Comparison of ENCODE assay signal across 20 cellular contexts in the genomic region with DNA sequence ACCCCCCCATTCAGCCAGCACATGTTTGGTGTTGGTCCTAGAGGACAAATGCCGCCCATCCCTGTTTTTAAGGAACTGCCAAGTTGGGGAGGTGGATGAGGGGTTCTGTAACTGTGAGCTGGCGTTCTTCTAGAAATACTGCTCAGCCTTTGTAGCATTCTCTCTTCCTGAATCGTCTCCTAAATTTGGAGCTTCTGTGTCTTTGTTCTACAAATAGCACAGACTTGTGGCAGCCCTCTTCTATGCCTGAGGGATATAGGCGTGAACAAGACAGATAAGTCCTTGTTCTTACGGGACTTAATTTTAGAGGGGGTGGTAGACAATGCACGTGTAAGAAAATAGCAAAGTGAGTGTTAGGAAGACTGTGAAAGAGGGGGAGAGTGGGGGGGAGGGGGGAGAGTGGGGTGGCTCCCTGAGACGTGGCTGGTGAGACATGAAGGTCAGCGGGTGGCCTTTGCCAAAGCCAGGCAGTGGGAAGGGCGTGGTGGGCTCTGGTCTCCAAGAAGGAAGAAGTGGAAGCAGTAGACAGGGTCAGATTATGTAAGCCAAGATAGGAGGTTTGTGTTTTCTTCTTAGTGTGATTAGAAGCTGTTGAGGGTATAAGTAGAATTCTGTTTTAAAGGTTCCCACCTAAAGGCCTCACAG. TPM values are rescaled to one million over a fixed set of nuclear protein-coding genes. Genes with fewer than 3 reads are reported as not detected.
DNase-seq lines count a peak whose midpoint lies in the region; ATAC-seq and TF ChIP-seq lines count a peak whose summit lies in the region.
"Had no signal": no experiment of that assay in that cellular context is flagged by ENCODE, and none has a peak within 500 bp of the region (broad histone marks: within the 10 kb centered on the region; RNA-seq: fewer than 3 reads in every experiment).

No MANE protein-coding gene starts in this region.

- H3K36me3 ChIP-seq in endodermal cell (ENCODE audit: control insufficient read depth, insufficient read depth, low read length) (peaks cover 62% of the 10 kb centered on the region), lower lobe of right lung (peaks cover 61% of the 10 kb centered on the region), trophoblast cell (ENCODE audit: control insufficient read depth in 1 of 2, insufficient read depth in 2 of 2, low read length in 2 of 2) (peaks cover 11 to 19% of the 10 kb centered on the region in 2 experiments)

- H3K18ac ChIP-seq in trophoblast cell (ENCODE audit: low read length): no peak overlapping the region

- no peak overlapping the region for H3K23ac ChIP-seq in trophoblast cell (ENCODE audit: low read length)

- no peak overlapping the region for H4K8ac ChIP-seq in trophoblast cell (ENCODE audit: low read depth, low read length)

- TF ChIP-seq CTCF in endodermal cell (conservative IDR thresholded peaks at IDR 0.05) (no peak), lower lobe of right lung (IDR thresholded peaks at IDR 0.05) (no peak)

- no peak overlapping the region for H2BK120ac ChIP-seq in trophoblast cell (ENCODE audit: insufficient read depth, low read length, poor library complexity)

- H3K36me3 Mint-ChIP-seq in endodermal cell (ENCODE audit: low read depth): peaks cover 63% of the 10 kb centered on the region
- H3K36me3 Mint-ChIP-seq in stimulated activated effector memory CD8-positive, alpha-beta T cell treated with anti-CD3 and anti-CD28 coated beads, Interleukin-12 subunit alpha, Interleukin-12 subunit beta, amount 100 ng/mL, for 72 hours: peaks cover 46% of the 10 kb centered on the region

- WGBS in endodermal cell (ENCODE audit: insufficient coverage in 1 of 2, insufficient read length in 1 of 2), 2 experiments: 88 to 95% methylated on average over 7 to 9 of the region's 9 CpGs
- WGBS in trophoblast cell (ENCODE audit: extremely low coverage, insufficient coverage, insufficient read length): no CpG with 5 or more reads among the region's 9 CpGs

- no peaks in the 10 kb centered on the region for H3K27me3 Mint-ChIP-seq in endodermal cell (ENCODE audit: insufficient read depth)
- H3K27me3 Mint-ChIP-seq: activated CD4-positive, alpha-beta T cell treated with anti-CD3 and anti-CD28 coated beads, Interleukin-2, amount 10 ng/mL, durations not matched to agents 24 days and 14 days; activated T-cell treated with anti-CD3 and anti-CD28 coated beads, Interleukin-2, amount 50 U/mL, for 24 hours; CD4-positive, CD25-positive, alpha-beta regulatory T cell had no signal

- no peak overlapping the region for H3K4me3 Mint-ChIP-seq in endodermal cell
- no peak overlapping the region for H3K4me3 Mint-ChIP-seq in stimulated activated effector memory CD8-positive, alpha-beta T cell treated with anti-CD3 and anti-CD28 coated beads, Interleukin-12 subunit alpha, Interleukin-12 subunit beta, amount 100 ng/mL, for 72 hours
- H3K4me3 Mint-ChIP-seq: activated CD4-positive, alpha-beta T cell treated with anti-CD3 and anti-CD28 coated beads, Interleukin-2, amount 10 ng/mL, durations not matched to agents 24 days and 14 days; activated T-cell treated with anti-CD3 and anti-CD28 coated beads, Interleukin-2, amount 50 U/mL, for 24 hours had no signal

- H3K4me3 ChIP-seq in endodermal cell (ENCODE audit: low read length): no peak overlapping the region
- no peak overlapping the region for H3K4me3 ChIP-seq in lower lobe of right lung
- no peak overlapping the region for H3K4me3 ChIP-seq in trophoblast cell (ENCODE audit: low read depth, low read length)
- H3K4me3 ChIP-seq: thyroid gland had no signal

- H3K4me1 ChIP-seq in endodermal cell (ENCODE audit: control insufficient read depth, insufficient read depth, low read length) (no peaks in the 10 kb centered on the region), lower lobe of right lung (peaks cover 4% of the 10 kb centered on the region), trophoblast cell (ENCODE audit: control insufficient read depth in 1 of 2, insufficient read depth in 2 of 2, low read length in 2 of 2) (no peaks in the 10 kb centered on the region)
- H3K4me1 ChIP-seq: thyroid gland had no signal

- H3K4me1 Mint-ChIP-seq in endodermal cell: no peaks in the 10 kb centered on the region
- peaks cover 22% of the 10 kb centered on the region for H3K4me1 Mint-ChIP-seq in stimulated activated effector memory CD8-positive, alpha-beta T cell treated with anti-CD3 and anti-CD28 coated beads, Interleukin-12 subunit alpha, Interleukin-12 subunit beta, amount 100 ng/mL, for 72 hours

- H2BK12ac ChIP-seq in trophoblast cell (ENCODE audit: low read length): no peak overlapping the region

- no peak for ATAC-seq in lower lobe of right lung
- no peak for ATAC-seq in stimulated activated effector memory CD8-positive, alpha-beta T cell treated with anti-CD3 and anti-CD28 coated beads, Interleukin-12 subunit alpha, Interleukin-12 subunit beta, amount 100 ng/mL, for 72 hours
- ATAC-seq: stimulated activated naive CD8-positive, alpha-beta T cell treated with anti-CD3 and anti-CD28 coated beads, Interleukin-15, Interleukin-2, amounts not matched to agents 100 U/mL and 50 U/mL, for 24 hours had no signal

- no peaks in the 10 kb centered on the region for H3K79me2 ChIP-seq in trophoblast cell (ENCODE audit: control insufficient read depth, insufficient read depth, low read length, poor library complexity)

- H3K27ac Mint-ChIP-seq in endodermal cell: no peak overlapping the region
- no peak overlapping the region for H3K27ac Mint-ChIP-seq in stimulated activated effector memory CD8-positive, alpha-beta T cell treated with anti-CD3 and anti-CD28 coated beads, Interleukin-12 subunit alpha, Interleukin-12 subunit beta, amount 100 ng/mL, for 72 hours
- H3K27ac Mint-ChIP-seq: activated CD4-positive, alpha-beta T cell treated with anti-CD3 and anti-CD28 coated beads, Interleukin-2, amount 10 ng/mL, durations not matched to agents 24 days and 14 days; activated T-cell treated with anti-CD3 and anti-CD28 coated beads, Interleukin-2, amount 50 U/mL, for 24 hours had no signal

- peaks cover 20% of the 10 kb centered on the region for H3K9me3 ChIP-seq in endodermal cell (ENCODE audit: control insufficient read depth, low read length)
- no peaks in the 10 kb centered on the region for H3K9me3 ChIP-seq in lower lobe of right lung
- no peaks in the 10 kb centered on the region for H3K9me3 ChIP-seq in trophoblast cell (ENCODE audit: insufficient read depth, low read depth, low read length)
- H3K9me3 ChIP-seq: SK-N-SH, thyroid gland had no signal

- H3K27me3 ChIP-seq in endodermal cell (ENCODE audit: control insufficient read depth, insufficient read depth, low read length, poor library complexity, severe bottlenecking): no peaks in the 10 kb centered on the region
- H3K27me3 ChIP-seq in lower lobe of right lung (ENCODE audit: low read depth): no peaks in the 10 kb centered on the region
- no peaks in the 10 kb centered on the region for H3K27me3 ChIP-seq in trophoblast cell (ENCODE audit: insufficient read depth, low read length)
- H3K27me3 ChIP-seq: thyroid gland had no signal

- H2AK5ac ChIP-seq in trophoblast cell (ENCODE audit: low read length): no peak overlapping the region

- intact Hi-C loops in lower lobe of right lung (cut with DNase I): no loop called here

- H3K27ac ChIP-seq in endodermal cell (ENCODE audit: low read depth, low read length) (peak overlapping the region; percentile 36), lower lobe of right lung (peak overlapping the region; percentile 9), trophoblast cell (ENCODE audit: low read depth, low read length) (no peak overlapping the region)
- H3K27ac ChIP-seq: 22Rv1, thyroid gland had no signal

- H3K9me3 Mint-ChIP-seq in endodermal cell: no peaks in the 10 kb centered on the region
- H3K9me3 Mint-ChIP-seq in stimulated activated effector memory CD8-positive, alpha-beta T cell treated with anti-CD3 and anti-CD28 coated beads, Interleukin-12 subunit alpha, Interleukin-12 subunit beta, amount 100 ng/mL, for 72 hours: no peaks in the 10 kb centered on the region
- H3K9me3 Mint-ChIP-seq: activated CD4-positive, alpha-beta T cell treated with anti-CD3 and anti-CD28 coated beads, Interleukin-2, amount 10 ng/mL, durations not matched to agents 24 days and 14 days; activated T-cell treated with anti-CD3 and anti-CD28 coated beads, Interleukin-2, amount 50 U/mL, for 24 hours; CD4-positive, CD25-positive, alpha-beta regulatory T cell had no signal

- H4K91ac ChIP-seq in trophoblast cell (ENCODE audit: low read depth, low read length): no peak overlapping the region

- H3K14ac ChIP-seq in trophoblast cell (ENCODE audit: low read length): no peak overlapping the region

- H2AFZ ChIP-seq in trophoblast cell (ENCODE audit: insufficient read depth, low read length, poor library complexity): no peak overlapping the region

- no peak overlapping the region for H4K12ac ChIP-seq in trophoblast cell (ENCODE audit: low read depth, low read length)

- no peak overlapping the region for H3K4me2 ChIP-seq in trophoblast cell (ENCODE audit: low read length)
- H3K4me2 ChIP-seq: SK-N-SH had no signal

- DNase-seq in SIG-M5 treated with dmso at 0.1 percent for 504 hours (lab: John Stamatoyannopoulos, UW; ENCODE audit: unreplicated experiment) (peak; percentile 29), SIG-M5 (lab: John Stamatoyannopoulos, UW) (no peak), endodermal cell (no peak), lower lobe of right lung (no peak), superior temporal gyrus (ENCODE audit: extremely low spot score) (peak; percentile 49), trophoblast cell (no peak), mesenteric fat pad (ENCODE audit: low spot score) (no peak)
- no peak for DNase-seq in stimulated activated effector memory CD8-positive, alpha-beta T cell treated with anti-CD3 and anti-CD28 coated beads, Interleukin-12 subunit alpha, Interleukin-12 subunit beta, amount 100 ng/mL, for 72 hours (ENCODE audit: low spot score in 2 of 2)
- DNase-seq: activated CD4-positive, alpha-beta T cell treated with anti-CD3 and anti-CD28 coated beads, Interleukin-2, amount 10 ng/mL, durations not matched to agents 24 days and 14 days; activated T-cell treated with anti-CD3 and anti-CD28 coated beads, Interleukin-2, amount 50 U/mL, for 24 hours; CD4-positive, CD25-positive, alpha-beta regulatory T cell; islet precursor cell; NCI-H1048; NCI-H187 treated with DMSO at 0.1 percent for 48 hours; NCI-H526 treated with DMSO at 0.1 percent for 48 hours; SK-N-SH; stimulated activated naive CD8-positive, alpha-beta T cell treated with anti-CD3 and anti-CD28 coated beads, Interleukin-15, Interleukin-2, amounts not matched to agents 100 U/mL and 50 U/mL, for 24 hours; T-helper 2 cell; thyroid gland had no signal

- H2BK5ac ChIP-seq in trophoblast cell (ENCODE audit: low read depth, low read length, poor library complexity): no peak overlapping the region

- no peak overlapping the region for H3K9ac ChIP-seq in endodermal cell (ENCODE audit: extremely low read depth, low read length, poor library complexity, severe bottlenecking)
- H3K9ac ChIP-seq in trophoblast cell (ENCODE audit: low read length): no peak overlapping the region
- H3K9ac ChIP-seq: SK-N-SH had no signal

- no peaks in the 10 kb centered on the region for H3K79me1 ChIP-seq in trophoblast cell (ENCODE audit: low read length)

- H3K4ac ChIP-seq in trophoblast cell (ENCODE audit: low read depth, low read length): no peak overlapping the region

RNA-seq across cellular contexts. Expression of a gene that starts 9.9 kb away (rescaled TPM):
- total RNA-seq in endodermal cell (10 to 100 TPM; 29.3 to 33.3 TPM), lower lobe of right lung (32.2 TPM), mesenteric fat pad (23.2 TPM)
- 22.3 TPM for polyA plus RNA-seq in endodermal cell (2013, experiment 1 of 2)
- 18.9 TPM for polyA plus RNA-seq in endodermal cell (2013, experiment 2 of 2)
- 26.3 and 27.8 TPM in 2 replicates for polyA plus RNA-seq in trophoblast cell (2013)

RNA-seq across cellular contexts. Expression of a gene that starts 10.7 kb away (rescaled TPM):
- total RNA-seq in endodermal cell (100 to 1,000 TPM; 255 to 307 TPM), lower lobe of right lung (122 TPM), mesenteric fat pad (179 TPM)
- 314 TPM for polyA plus RNA-seq in endodermal cell (2013, experiment 1 of 2)
- 252 TPM for polyA plus RNA-seq in endodermal cell (2013, experiment 2 of 2)
- 205 and 216 TPM in 2 replicates for polyA plus RNA-seq in trophoblast cell (2013)

RNA-seq across cellular contexts. Expression of a gene that starts 21.2 kb away (rescaled TPM):
- 10 to 100 TPM; 31.3 to 39.9 TPM for total RNA-seq in endodermal cell
- 32.3 TPM for polyA plus RNA-seq in endodermal cell (2013, experiment 1 of 2)
- 27.7 TPM for polyA plus RNA-seq in endodermal cell (2013, experiment 2 of 2)
- 31.6 TPM for total RNA-seq in lower lobe of right lung
- polyA plus RNA-seq in trophoblast cell (2013): 18.7 and 18.8 TPM in 2 replicates
- 32.2 TPM for total RNA-seq in mesenteric fat pad

RNA-seq across cellular contexts. Expression of a gene that starts 21.4 kb away (rescaled TPM):
- total RNA-seq in endodermal cell: 10 to 100 TPM; 17.0 to 20.3 TPM
- 18.8 TPM for polyA plus RNA-seq in endodermal cell (2013, experiment 1 of 2)
- 16.4 TPM for polyA plus RNA-seq in endodermal cell (2013, experiment 2 of 2)
- total RNA-seq in lower lobe of right lung: 29.6 TPM
- 24.2 and 25.4 TPM in 2 replicates for polyA plus RNA-seq in trophoblast cell (2013)
- total RNA-seq in mesenteric fat pad: 55.3 TPM

RNA-seq across cellular contexts. Expression of a gene that starts 37.1 kb away (rescaled TPM):
- total RNA-seq in endodermal cell: 10 to 100 TPM; 61.6 to 77.1 TPM
- 64.6 TPM for polyA plus RNA-seq in endodermal cell (2013, experiment 1 of 2)
- polyA plus RNA-seq in endodermal cell (2013, experiment 2 of 2): 58.4 TPM
- total RNA-seq in lower lobe of right lung: 105 TPM
- 84.3 and 85.1 TPM in 2 replicates for polyA plus RNA-seq in trophoblast cell (2013)
- 193 TPM for total RNA-seq in mesenteric fat pad

Comparison
In these comparisons a context has a peak if more than half of its experiments do, and no peak if none do; other contexts are left out.
1. DNase-seq: peak in SIG-M5 treated with dmso at 0.1 percent for 504 hours (single experiment) and superior temporal gyrus (single experiment); none in SIG-M5 (single experiment), endodermal cell (single experiment), lower lobe of right lung (single experiment), stimulated activated effector memory CD8-positive, alpha-beta T cell treated with anti-CD3 and anti-CD28 coated beads, Interleukin-12 subunit alpha, Interleukin-12 subunit beta, amount 100 ng/mL, for 72 hours (0 of 2), trophoblast cell (0 of 2) and mesenteric fat pad (single experiment).